In genomic region chr6:139402935-139403386, GRCh38 we compare ENCODE assay signal across 1 cellular context.
TF ChIP-seq lines count a peak whose summit lies in the region.

No MANE protein-coding gene starts in this region.

TF ChIP-seq in H1, 55 proteins besides CTCF, POLR2A, EP300 and RAD21 (continued from another document):
- TF ChIP-seq USF2 (IDR thresholded peaks at IDR 0.05; ENCODE audit: low read length): no peak
- no peak for TF ChIP-seq TEAD4 (IDR thresholded peaks at IDR 0.05; ENCODE audit: low read depth, low read length)
- TF ChIP-seq CHD2 (IDR thresholded peaks at IDR 0.05; ENCODE audit: low read length): no peak
- no peak for TF ChIP-seq SAP30 (IDR thresholded peaks at IDR 0.05; ENCODE audit: insufficient read depth, insufficient replicate concordance, low read length)
- TF ChIP-seq ZNF274 (IDR thresholded peaks at IDR 0.05; ENCODE audit: borderline replicate concordance, extremely low read depth, low read length): no peak
- no peak for TF ChIP-seq NANOG (IDR thresholded peaks at IDR 0.05; ENCODE audit: insufficient read depth, low read depth, low read length, poor library complexity, severe bottlenecking)
- TF ChIP-seq HDAC6 (IDR thresholded peaks at IDR 0.05; ENCODE audit: low read depth, low read length): no peak
- TF ChIP-seq BACH1 (IDR thresholded peaks at IDR 0.05; ENCODE audit: low read length): no peak
- TF ChIP-seq BCL11A (IDR thresholded peaks at IDR 0.05; ENCODE audit: low read depth in 2 of 2, low read length in 2 of 2): no peak
- TF ChIP-seq PHF8 (conservative IDR thresholded peaks at IDR 0.05; ENCODE audit: low read depth, low read length): no peak
TF ChIP-seq in H1: peak in this region for 0.
